9 cellular contexts compared by ENCODE assay signal in the genomic region with DNA sequence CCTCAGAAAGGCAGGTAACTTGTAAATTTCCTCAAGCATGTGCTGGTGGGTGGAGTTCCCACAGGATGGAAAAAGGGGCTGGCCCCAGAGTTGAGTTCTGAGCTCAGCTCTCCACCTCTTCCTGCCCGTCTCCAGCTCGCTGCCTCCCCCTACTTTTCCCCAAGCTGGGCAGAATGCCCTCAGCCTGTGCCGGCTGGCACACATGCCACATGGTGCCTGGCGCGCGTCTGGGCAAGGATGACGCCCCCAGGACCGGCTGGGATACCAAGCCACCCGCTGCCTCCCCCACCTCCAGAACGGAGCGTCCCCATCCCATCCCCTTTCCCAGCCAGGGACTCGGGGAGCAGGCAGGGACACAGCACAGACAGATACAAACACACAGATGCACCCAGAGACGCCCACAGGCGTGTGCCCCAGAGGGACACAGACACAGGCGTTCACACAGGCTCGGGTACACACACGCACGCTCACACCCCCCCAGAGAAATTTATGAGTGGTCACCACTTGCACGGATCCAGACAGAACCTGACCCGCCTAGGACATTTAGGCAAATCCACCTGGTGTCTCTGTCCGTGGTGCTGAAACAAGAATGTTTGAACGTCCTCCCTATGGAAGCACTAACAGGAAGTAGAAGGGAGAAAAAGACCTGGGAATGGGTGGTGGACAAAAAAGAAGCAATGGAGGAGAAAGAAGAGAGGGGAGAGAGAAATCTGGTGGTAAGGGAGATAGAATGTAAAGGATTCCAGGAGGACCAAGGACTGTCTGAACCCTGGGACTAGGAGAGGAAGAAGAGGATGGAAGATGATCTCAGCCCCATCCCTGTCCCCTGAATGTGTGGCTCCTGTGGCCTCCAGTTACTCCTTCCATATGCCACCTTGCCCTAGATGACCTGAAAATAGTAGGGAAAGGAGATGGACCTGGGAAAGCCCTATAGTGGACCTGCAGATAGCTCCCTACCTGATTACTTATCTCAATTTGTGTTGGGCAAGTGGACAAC. TPM values are rescaled to one million over a fixed set of nuclear protein-coding genes. Genes with fewer than 3 reads are reported as not detected.
DNase-seq lines count a peak whose midpoint lies in the region; ATAC-seq and TF ChIP-seq lines count a peak whose summit lies in the region.
"Had no signal": no experiment of that assay in that cellular context is flagged by ENCODE, and none has a peak within 500 bp of the region (broad histone marks: within the 10 kb centered on the region; RNA-seq: fewer than 3 reads in every experiment).

No MANE protein-coding gene starts in this region.

- H3K4me3 ChIP-seq in Karpas-422 (ENCODE audit: low read length): no peak overlapping the region

- no peaks in the 10 kb centered on the region for H4K20me1 ChIP-seq in Karpas-422 (ENCODE audit: insufficient read depth, low read depth, low read length)

- no peaks in the 10 kb centered on the region for H3K9me3 ChIP-seq in Karpas-422 (ENCODE audit: low read length)

- no peaks in the 10 kb centered on the region for H3K79me2 ChIP-seq in Karpas-422 (ENCODE audit: low read length)

- no peak for TF ChIP-seq CTCF in GM10266 (IDR thresholded peaks at IDR 0.05; ENCODE audit: control insufficient read depth, insufficient read depth, low read depth, missing control alignments)

- peaks cover 41% of the 10 kb centered on the region for H3K27me3 Mint-ChIP-seq in activated CD8-positive, alpha-beta T cell treated with anti-CD3 and anti-CD28 coated beads, Interleukin-2, amount 10 ng/mL, durations not matched to agents 7 days and 5 days (ENCODE audit: low read depth)

- POLR2A ChIA-PET in activated CD8-positive, alpha-beta T cell treated with anti-CD3 and anti-CD28 coated beads, Interleukin-2, amount 10 ng/mL, durations not matched to agents 7 days and 5 days (lab: Charles Lee): no interaction called here

- no peak overlapping the region for H2AFZ ChIP-seq in Karpas-422 (ENCODE audit: low read length)

- H3K4me2 ChIP-seq in Karpas-422 (ENCODE audit: low read depth, low read length, poor library complexity, severe bottlenecking): no peak overlapping the region

- H3K27ac Mint-ChIP-seq in activated CD8-positive, alpha-beta T cell treated with anti-CD3 and anti-CD28 coated beads, Interleukin-2, amount 10 ng/mL, durations not matched to agents 7 days and 5 days: no peak overlapping the region
- H3K27ac Mint-ChIP-seq: activated naive CD4-positive, alpha-beta T cell treated with anti-CD3 and anti-CD28 coated beads, Interleukin-2, amount 50 U/mL, for 72 hours had no signal

- H3K9me3 Mint-ChIP-seq in activated CD8-positive, alpha-beta T cell treated with anti-CD3 and anti-CD28 coated beads, Interleukin-2, amount 10 ng/mL, durations not matched to agents 7 days and 5 days (ENCODE audit: insufficient read depth): no peaks in the 10 kb centered on the region

- no peaks in the 10 kb centered on the region for H3K4me1 ChIP-seq in Karpas-422 (ENCODE audit: low read length)

- no peaks in the 10 kb centered on the region for H3K36me3 Mint-ChIP-seq in activated CD8-positive, alpha-beta T cell treated with anti-CD3 and anti-CD28 coated beads, Interleukin-2, amount 10 ng/mL, durations not matched to agents 7 days and 5 days (ENCODE audit: low read depth)

- H3K4me1 Mint-ChIP-seq in activated CD8-positive, alpha-beta T cell treated with anti-CD3 and anti-CD28 coated beads, Interleukin-2, amount 10 ng/mL, durations not matched to agents 7 days and 5 days (ENCODE audit: low read depth): no peaks in the 10 kb centered on the region

- H3K27ac ChIP-seq in Karpas-422 (ENCODE audit: low read length): no peak overlapping the region

- DNase-seq in DMS53 (lab: John Stamatoyannopoulos, UW): peak; percentile 70
- peak; percentile 82 for DNase-seq in Karpas-422
- peak; percentile 67 for DNase-seq in activated CD8-positive, alpha-beta T cell treated with anti-CD3 and anti-CD28 coated beads, Interleukin-2, amount 10 ng/mL, durations not matched to agents 7 days and 5 days
- DNase-seq in kidney glomerular epithelial cell (lab: John Stamatoyannopoulos, UW): peak; percentile 40
- no peak for DNase-seq in GDM1 (lab: John Stamatoyannopoulos, UW)
- no peak for DNase-seq in GM10266 (ENCODE audit: extremely low spot score)
- DNase-seq in medulla oblongata (ENCODE audit: extremely low spot score): no peak

- no peaks in the 10 kb centered on the region for H3K9me2 ChIP-seq in Karpas-422 (replicated peaks; ENCODE audit: insufficient read depth, low read length)

- H3K4me3 Mint-ChIP-seq in activated CD8-positive, alpha-beta T cell treated with anti-CD3 and anti-CD28 coated beads, Interleukin-2, amount 10 ng/mL, durations not matched to agents 7 days and 5 days: no peak overlapping the region

- H3K27me3 ChIP-seq in Karpas-422 (ENCODE audit: low read length): no peaks in the 10 kb centered on the region

- ATAC-seq in activated CD8-positive, alpha-beta T cell treated with anti-CD3 and anti-CD28 coated beads, Interleukin-2, amount 10 ng/mL, durations not matched to agents 7 days and 5 days: peak; percentile 49
- no peak for ATAC-seq in HG03159 (IDR thresholded peaks at IDR 0.05; ENCODE audit: unreplicated experiment)
- ATAC-seq: activated naive CD4-positive, alpha-beta T cell treated with anti-CD3 and anti-CD28 coated beads, Interleukin-2, amount 50 U/mL, for 72 hours had no signal

- H3K9ac ChIP-seq in Karpas-422 (ENCODE audit: low read length): no peak overlapping the region

- H3K36me3 ChIP-seq in Karpas-422 (ENCODE audit: insufficient read depth, low read length): no peaks in the 10 kb centered on the region

- CTCF ChIA-PET in activated CD8-positive, alpha-beta T cell treated with anti-CD3 and anti-CD28 coated beads, Interleukin-2, amount 10 ng/mL, durations not matched to agents 7 days and 5 days (lab: Charles Lee): no interaction called here

RNA-seq across cellular contexts. Expression of a gene that starts 15.5 kb away (rescaled TPM):
- not detected in 2 replicates for total RNA-seq in Karpas-422 (2014; rRNA removed; shearing (Covaris generic); ENCODE audit: low replicate concordance)
- not detected for total RNA-seq in activated CD8-positive, alpha-beta T cell treated with anti-CD3 and anti-CD28 coated beads, Interleukin-2, amount 10 ng/mL, durations not matched to agents 7 days and 5 days
- total RNA-seq: activated naive CD4-positive, alpha-beta T cell treated with anti-CD3 and anti-CD28 coated beads, Interleukin-2, amount 50 U/mL, for 72 hours had no signal

RNA-seq across cellular contexts. Expression of a gene that starts 34.5 kb away (rescaled TPM):
- not detected in 2 replicates for total RNA-seq in Karpas-422 (2014; rRNA removed; shearing (Covaris generic); ENCODE audit: low replicate concordance)
- not detected for total RNA-seq in activated CD8-positive, alpha-beta T cell treated with anti-CD3 and anti-CD28 coated beads, Interleukin-2, amount 10 ng/mL, durations not matched to agents 7 days and 5 days

RNA-seq across cellular contexts. Expression of a gene that starts 44.7 kb away (rescaled TPM):
- 42.9 and 43.5 TPM in 2 replicates for total RNA-seq in Karpas-422 (2014; rRNA removed; shearing (Covaris generic); ENCODE audit: low replicate concordance)
- 10 to 100 TPM; 69.0 to 72.1 TPM for total RNA-seq in activated CD8-positive, alpha-beta T cell treated with anti-CD3 and anti-CD28 coated beads, Interleukin-2, amount 10 ng/mL, durations not matched to agents 7 days and 5 days

Comparison
In these comparisons a context has a peak if more than half of its experiments do, and no peak if none do; other contexts are left out.
1. DNase-seq: peak in DMS53 (single experiment), Karpas-422 (single experiment), activated CD8-positive, alpha-beta T cell treated with anti-CD3 and anti-CD28 coated beads, Interleukin-2, amount 10 ng/mL, durations not matched to agents 7 days and 5 days (single experiment) and kidney glomerular epithelial cell (single experiment); none in GDM1 (single experiment), GM10266 (single experiment) and medulla oblongata (single experiment).